18 cellular contexts compared by ENCODE assay signal in genomic region chr9:9004844-9005243, GRCh38.
DNase-seq lines count a peak whose midpoint lies in the region; ATAC-seq and TF ChIP-seq lines count a peak whose summit lies in the region.
"Had no signal": no experiment of that assay in that cellular context is flagged by ENCODE, and none has a peak within 500 bp of the region (broad histone marks: within the 10 kb centered on the region; RNA-seq: fewer than 3 reads in every experiment).

No MANE protein-coding gene starts in this region.

- no peak for ATAC-seq in GM19397 (IDR thresholded peaks at IDR 0.05; ENCODE audit: unreplicated experiment)
- ATAC-seq in HG03442 (IDR thresholded peaks at IDR 0.05; ENCODE audit: unreplicated experiment): no peak
- ATAC-seq: activated T-helper 17 cell treated with anti-CD3 and anti-CD28 coated beads, Interleukin-2, amount 50 U/mL, for 72 hours; gastrocnemius medialis; left lung; stimulated activated naive CD8-positive, alpha-beta T cell treated with anti-CD3 and anti-CD28 coated beads, Interleukin-15, amount 100 ng/mL, for 72 hours had no signal

- no peak overlapping the region for H3K27ac Mint-ChIP-seq in nephron progenitor cell
- H3K27ac Mint-ChIP-seq: activated T-helper 17 cell treated with anti-CD3 and anti-CD28 coated beads, Interleukin-2, amount 50 U/mL, for 72 hours; stimulated activated naive CD8-positive, alpha-beta T cell treated with anti-CD3 and anti-CD28 coated beads, Interleukin-15, amount 100 ng/mL, for 72 hours had no signal

- H3K36me3 Mint-ChIP-seq in nephron progenitor cell (ENCODE audit: low read depth): no peaks in the 10 kb centered on the region

- peak; percentile 23; the same call in 1 of the 2 replicates for TF ChIP-seq CTCF in 22Rv1 (IDR thresholded peaks at IDR 0.05)
- no peak for TF ChIP-seq CTCF in nephron progenitor cell (IDR thresholded peaks at IDR 0.05)

- H3K9me3 Mint-ChIP-seq in nephron progenitor cell: no peaks in the 10 kb centered on the region
- H3K9me3 Mint-ChIP-seq: activated T-helper 17 cell treated with anti-CD3 and anti-CD28 coated beads, Interleukin-2, amount 50 U/mL, for 72 hours; stimulated activated naive CD8-positive, alpha-beta T cell treated with anti-CD3 and anti-CD28 coated beads, Interleukin-15, amount 100 ng/mL, for 72 hours had no signal

- peak; percentile 1 for DNase-seq in H7
- DNase-seq in OCI-M1 (lab: John Stamatoyannopoulos, UW): peak; percentile 92
- DNase-seq in inferior parietal cortex (ENCODE audit: extremely low spot score): peak; percentile 40
- DNase-seq in AG08395 (ENCODE audit: low spot score): no peak
- DNase-seq in nephron progenitor cell: no peak
- DNase-seq: activated CD4-positive, CD25-positive, alpha-beta regulatory T cell treated with anti-CD3 and anti-CD28 coated beads, Interleukin-2, amount 50 U/mL, for 72 hours; EL; erythroblast; gastrocnemius medialis; left lung; NCI-H1694 treated with DMSO at 0.1 percent for 48 hours; stimulated activated CD4-positive, alpha-beta T cell treated with anti-CD3 and anti-CD28 coated beads, Interleukin-1b, Interleukin-23, amount 100 ng/mL, for 48 hours; stimulated activated naive CD8-positive, alpha-beta T cell treated with anti-CD3 and anti-CD28 coated beads, Interleukin-15, amount 100 ng/mL, for 72 hours had no signal

- no peak overlapping the region for H3K4me3 Mint-ChIP-seq in nephron progenitor cell
- H3K4me3 Mint-ChIP-seq: activated T-helper 17 cell treated with anti-CD3 and anti-CD28 coated beads, Interleukin-2, amount 50 U/mL, for 72 hours; stimulated activated naive CD8-positive, alpha-beta T cell treated with anti-CD3 and anti-CD28 coated beads, Interleukin-15, amount 100 ng/mL, for 72 hours had no signal

- H3K27ac ChIP-seq in 22Rv1: no peak overlapping the region
- H3K27ac ChIP-seq: gastrocnemius medialis, left lung, SJSA1 had no signal

- H3K4me3 ChIP-seq in H7 (ENCODE audit: insufficient read depth, low read depth, low read length): no peak overlapping the region
- H3K4me3 ChIP-seq: gastrocnemius medialis, left lung, SJSA1 had no signal

- H3K27me3 ChIP-seq in H7 (ENCODE audit: control insufficient read depth, insufficient read depth, low read length): no peaks in the 10 kb centered on the region
- H3K27me3 ChIP-seq: gastrocnemius medialis, left lung, SJSA1 had no signal

- no peaks in the 10 kb centered on the region for H3K27me3 Mint-ChIP-seq in nephron progenitor cell (ENCODE audit: low read depth, poor library complexity)
- H3K27me3 Mint-ChIP-seq: activated T-helper 17 cell treated with anti-CD3 and anti-CD28 coated beads, Interleukin-2, amount 50 U/mL, for 72 hours; stimulated activated naive CD8-positive, alpha-beta T cell treated with anti-CD3 and anti-CD28 coated beads, Interleukin-15, amount 100 ng/mL, for 72 hours had no signal

- peaks cover 6% of the 10 kb centered on the region for H3K4me1 Mint-ChIP-seq in nephron progenitor cell
- H3K4me1 Mint-ChIP-seq: activated T-helper 17 cell treated with anti-CD3 and anti-CD28 coated beads, Interleukin-2, amount 50 U/mL, for 72 hours; stimulated activated naive CD8-positive, alpha-beta T cell treated with anti-CD3 and anti-CD28 coated beads, Interleukin-15, amount 100 ng/mL, for 72 hours had no signal

- no peaks in the 10 kb centered on the region for H3K36me3 ChIP-seq in H7 (replicated peaks; ENCODE audit: control insufficient read depth, insufficient read depth, low read length)
- H3K36me3 ChIP-seq: gastrocnemius medialis, left lung, SJSA1 had no signal

Comparison
In these comparisons a context has a peak if more than half of its experiments do, and no peak if none do; other contexts are left out.
1. DNase-seq: peak in H7 (single experiment), OCI-M1 (single experiment) and inferior parietal cortex (single experiment); none in AG08395 (single experiment) and nephron progenitor cell (single experiment).